Comparison of ENCODE assay signal across 15 cellular contexts in genomic region chr14:71115306-71115705, GRCh38.
"Had no signal": no experiment of that assay in that cellular context is flagged by ENCODE, and none has a peak within 500 bp of the region (broad histone marks: within the 10 kb centered on the region; RNA-seq: fewer than 3 reads in every experiment).

No MANE protein-coding gene starts in this region.

- H3K9me3 ChIP-seq: heart right ventricle, lower lobe of right lung, spleen, testis had no signal

- H3K4me3 ChIP-seq: cardiac muscle cell, heart right ventricle, lower lobe of right lung, neural progenitor cell, spleen, testis had no signal

- H3K27me3 ChIP-seq: cardiac muscle cell, heart right ventricle, neural progenitor cell, spleen, testis had no signal

- H3K36me3 ChIP-seq: WERI-Rb-1 had no signal

- DNase-seq: activated T-cell treated with anti-CD3 and anti-CD28 coated beads, Interleukin-2, amount 50 U/mL, for 1 hour; amygdala; cortex of kidney; endodermal cell; heart right ventricle; lower lobe of right lung; naive thymus-derived CD4-positive, alpha-beta T cell; retina; spleen; stimulated activated CD4-positive, alpha-beta T cell treated with anti-CD3 and anti-CD28 coated beads, Interleukin-4, amount 100 ng/mL, for 1 hour; stimulated activated naive CD4-positive, alpha-beta T cell; testis; WERI-Rb-1 had no signal

- H3K4me1 ChIP-seq: heart right ventricle, lower lobe of right lung, neural progenitor cell, testis had no signal

- H2AFZ ChIP-seq: neural progenitor cell had no signal

- H3K27ac ChIP-seq: heart right ventricle, lower lobe of right lung, neural progenitor cell, spleen, testis, WERI-Rb-1 had no signal

- H3K4me2 ChIP-seq: neural progenitor cell had no signal

- H3K9ac ChIP-seq: neural progenitor cell had no signal
